1 cellular context compared by ENCODE assay signal in genomic region chr9:92440751-92441046, GRCh38.
TF ChIP-seq lines count a peak whose summit lies in the region.

No MANE protein-coding gene starts in this region.

TF ChIP-seq in A549, 52 proteins besides CTCF, POLR2A, EP300 and RAD21 (continued from another document):
- TF ChIP-seq ELK1 (IDR thresholded peaks at IDR 0.05; ENCODE audit: low read depth, low read length) (no peak), RNF2 (IDR thresholded peaks at IDR 0.05; ENCODE audit: borderline replicate concordance, low read depth) (no peak), RARB (CRISPR knock-in tag; IDR thresholded peaks at IDR 0.05) (no peak), JUNB (IDR thresholded peaks at IDR 0.05) (no peak), SREBF2 (IDR thresholded peaks at IDR 0.05) (no peak), PHF8 (IDR thresholded peaks at IDR 0.05; ENCODE audit: borderline replicate concordance, low read depth) (no peak), BHLHE40 (IDR thresholded peaks at IDR 0.05; ENCODE audit: low read depth, low read length) (no peak)
- TF ChIP-seq, protein P1, sequence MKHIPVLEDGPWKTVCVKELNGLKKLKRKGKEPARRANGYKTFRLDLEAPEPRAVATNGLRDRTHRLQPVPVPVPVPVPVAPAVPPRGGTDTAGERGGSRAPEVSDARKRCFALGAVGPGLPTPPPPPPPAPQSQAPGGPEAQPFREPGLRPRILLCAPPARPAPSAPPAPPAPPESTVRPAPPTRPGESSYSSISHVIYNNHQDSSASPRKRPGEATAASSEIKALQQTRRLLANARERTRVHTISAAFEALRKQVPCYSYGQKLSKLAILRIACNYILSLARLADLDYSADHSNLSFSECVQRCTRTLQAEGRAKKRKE (CRISPR knock-in tag; IDR thresholded peaks at IDR 0.05; ENCODE audit: low read depth), result no peak
TF ChIP-seq in A549: peak in this region for 0.
